Comparison of ENCODE assay signal across 8 cellular contexts in the genomic region with DNA sequence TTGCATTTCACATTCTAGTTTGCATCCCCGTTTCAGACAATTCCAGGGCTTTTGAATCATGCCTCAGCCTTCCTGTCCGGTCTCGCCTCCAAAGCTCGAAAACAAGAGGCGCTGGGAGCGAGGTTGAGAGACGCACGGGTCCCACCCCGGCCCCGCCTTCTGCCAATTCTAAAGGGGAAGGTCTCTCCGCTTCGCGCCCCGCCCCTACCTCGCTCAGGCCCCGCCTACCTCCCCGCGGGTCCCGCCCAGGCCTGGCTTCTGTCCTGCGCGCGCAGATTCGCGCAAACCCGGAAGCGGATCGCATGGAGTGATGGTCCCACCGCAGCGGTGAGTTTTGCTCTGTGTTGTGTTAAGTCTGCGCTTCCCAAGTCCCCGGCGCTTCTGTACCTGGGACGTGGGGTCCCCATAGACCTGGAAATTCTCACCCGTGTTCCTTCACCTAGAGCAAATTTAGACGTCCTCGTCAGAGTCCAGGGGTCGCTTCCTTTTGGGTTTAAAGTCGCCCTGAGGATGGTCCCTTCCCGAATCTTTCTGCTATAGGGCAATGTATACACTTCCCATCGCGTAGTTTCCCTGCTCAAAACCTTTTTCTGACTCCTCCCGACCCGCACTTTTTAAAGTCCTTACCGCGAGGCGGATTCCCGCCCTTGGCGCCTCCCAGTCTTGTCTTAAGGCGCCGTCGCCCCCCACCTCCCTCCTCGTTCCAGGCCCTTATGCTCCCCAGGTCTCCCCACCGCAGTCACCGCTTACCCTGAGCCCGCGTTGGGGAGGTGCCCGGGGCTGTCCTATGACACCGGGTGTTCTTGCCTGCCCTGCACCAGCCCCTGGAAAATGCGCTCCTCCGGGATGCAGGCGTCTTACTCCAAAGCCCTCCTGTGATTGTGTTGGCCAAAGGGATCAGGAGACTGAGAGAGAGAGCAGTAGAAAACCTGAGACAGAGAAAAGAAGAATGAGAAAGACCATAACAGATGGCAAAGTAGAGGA. TPM values are rescaled to one million over a fixed set of nuclear protein-coding genes. Genes with fewer than 3 reads are reported as not detected.
DNase-seq lines count a peak whose midpoint lies in the region; ATAC-seq and TF ChIP-seq lines count a peak whose summit lies in the region.

Gene ZNF845 (plus strand): TSS at position 284 of the 984 bp plus-strand sequence. CDS start 7,559 bp downstream, outside the sequence.

- H2AFZ ChIP-seq in GM23338 (peak within 1 kb of the TSS; percentile 98), neural progenitor cell (replicated peaks) (peak within 1 kb of the TSS; percentile 92)

- H3K27me3 ChIP-seq in GM23338 (ENCODE audit: insufficient read depth) (no peaks in the 10 kb centered on the region), RWPE2 (ENCODE audit: insufficient read depth, poor library complexity, severe bottlenecking) (no peaks in the 10 kb centered on the region), neural progenitor cell (no peaks in the 10 kb centered on the region), stomach smooth muscle (ENCODE audit: control insufficient read depth in 1 of 2, insufficient read depth in 2 of 2, low read length in 2 of 2) (no peaks in the 10 kb centered on the region)

- TF ChIP-seq CTCF in GM23338 (conservative IDR thresholded peaks at IDR 0.05; ENCODE audit: low read depth in 2 of 2): no peak
- no peak for TF ChIP-seq CTCF in LNCaP clone FGC (IDR thresholded peaks at IDR 0.05; ENCODE audit: control insufficient read depth, extremely low read depth, insufficient read depth)
- no peak for TF ChIP-seq CTCF in RWPE2 (IDR thresholded peaks at IDR 0.05; ENCODE audit: poor library complexity, severe bottlenecking)
- no peak for TF ChIP-seq CTCF in foreskin fibroblast (IDR thresholded peaks at IDR 0.05; ENCODE audit: low read depth, low read length)
- TF ChIP-seq CTCF in neural progenitor cell (IDR thresholded peaks at IDR 0.05): no peak

- H3K9ac ChIP-seq in neural progenitor cell: peak within 1 kb of the TSS; percentile 56
- peak within 1 kb of the TSS; percentile 73 to 90 for H3K9ac ChIP-seq in stomach smooth muscle (ENCODE audit: low read length in 2 of 2)

- H3K27me3 Mint-ChIP-seq in GM23338 (ENCODE audit: insufficient read depth, low read depth, poor library complexity) (peaks cover 10% of the 10 kb centered on the region), neural progenitor cell (ENCODE audit: insufficient read depth, low read depth) (peaks cover 3% of the 10 kb centered on the region)

- peak within 1 kb of the TSS; percentile 84 for H3K4me3 Mint-ChIP-seq in GM23338
- peak within 1 kb of the TSS; percentile 86 for H3K4me3 Mint-ChIP-seq in neural progenitor cell

- H3K4me1 ChIP-seq in GM23338 (ENCODE audit: insufficient read depth) (peaks cover 4% of the 10 kb centered on the region; the same call in 1 of the 2 replicates), RWPE2 (ENCODE audit: insufficient read depth, poor library complexity, severe bottlenecking) (no peaks in the 10 kb centered on the region), neural progenitor cell (no peaks in the 10 kb centered on the region), stomach smooth muscle (ENCODE audit: control insufficient read depth, insufficient read depth, low read length) (peaks cover 6% of the 10 kb centered on the region)

- H4K20me1 ChIP-seq in GM23338 (replicated peaks; ENCODE audit: insufficient read depth): no peaks in the 10 kb centered on the region; the same call in 1 of the 2 replicates
- H4K20me1 ChIP-seq in neural progenitor cell (ENCODE audit: low read depth): peaks cover 5% of the 10 kb centered on the region

- H3K27ac Mint-ChIP-seq in GM23338: peak within 1 kb of the TSS; percentile 78
- no peak within 1 kb of the TSS for H3K27ac Mint-ChIP-seq in neural progenitor cell

- H3K9me3 Mint-ChIP-seq in GM23338 (peaks cover 22% of the 10 kb centered on the region), neural progenitor cell (peaks cover 34% of the 10 kb centered on the region)

- no peaks in the 10 kb centered on the region for H3K9me2 ChIP-seq in GM23338 (ENCODE audit: insufficient read depth)

- H3K36me3 ChIP-seq in GM23338 (ENCODE audit: insufficient read depth) (no peaks in the 10 kb centered on the region; the same call in 1 of the 2 replicates), RWPE2 (ENCODE audit: low read depth) (no peaks in the 10 kb centered on the region; the same call in 1 of the 2 replicates), neural progenitor cell (no peaks in the 10 kb centered on the region), stomach smooth muscle (ENCODE audit: control insufficient read depth in 2 of 2, insufficient read depth in 2 of 2, low read length in 2 of 2) (peaks cover 2 to 5% of the 10 kb centered on the region in 2 donors)

- H3K79me2 ChIP-seq in GM23338 (replicated peaks; ENCODE audit: insufficient read depth) (peaks cover 24% of the 10 kb centered on the region), neural progenitor cell (ENCODE audit: low read depth) (peaks cover 34% of the 10 kb centered on the region)

- H3F3A ChIP-seq in GM23338 (replicated peaks; ENCODE audit: low read depth) (no peaks in the 10 kb centered on the region), neural progenitor cell (ENCODE audit: low read depth) (peaks cover 21% of the 10 kb centered on the region)

- H3K27ac ChIP-seq in GM23338 (ENCODE audit: low read depth) (peak within 1 kb of the TSS; percentile 83), RWPE2 (ENCODE audit: poor library complexity, severe bottlenecking) (peak within 1 kb of the TSS; percentile 31), neural progenitor cell (peak within 1 kb of the TSS; percentile 68), stomach smooth muscle (ENCODE audit: low read length) (peak within 1 kb of the TSS; percentile 58)

- peaks cover 4% of the 10 kb centered on the region for H3K4me1 Mint-ChIP-seq in GM23338
- H3K4me1 Mint-ChIP-seq in neural progenitor cell: peaks cover 4% of the 10 kb centered on the region

- H3K9me3 ChIP-seq in RWPE2 (ENCODE audit: severe bottlenecking) (no peaks in the 10 kb centered on the region), neural progenitor cell (ENCODE audit: low read depth) (no peaks in the 10 kb centered on the region), stomach smooth muscle (ENCODE audit: control insufficient read depth in 2 of 2, low read length in 2 of 2) (no peaks in the 10 kb centered on the region)

- peak; percentile 94 for ATAC-seq in GM23338
- ATAC-seq in RWPE2 (ENCODE audit: low read depth): peak; percentile 95

- H3K4me2 ChIP-seq in GM23338 (peak within 1 kb of the TSS; percentile 95), neural progenitor cell (peak within 1 kb of the TSS; percentile 95)

- peak within 1 kb of the TSS; percentile 92 for H3K4me3 ChIP-seq in GM23338
- H3K4me3 ChIP-seq in LNCaP clone FGC (ENCODE audit: low read depth, low read length): peak within 1 kb of the TSS; percentile 99
- H3K4me3 ChIP-seq in RWPE2 (ENCODE audit: severe bottlenecking): peak within 1 kb of the TSS; percentile 56
- peak within 1 kb of the TSS; percentile 89 to 100 for H3K4me3 ChIP-seq in foreskin fibroblast (ENCODE audit: low read depth in 1 of 2, low read length in 2 of 2)
- H3K4me3 ChIP-seq in neural progenitor cell: peak within 1 kb of the TSS; percentile 81
- peak within 1 kb of the TSS; percentile 79 to 94 for H3K4me3 ChIP-seq in stomach smooth muscle (ENCODE audit: low read length in 2 of 2)

- H3K36me3 Mint-ChIP-seq in GM23338 (ENCODE audit: low read depth) (peaks cover 17% of the 10 kb centered on the region), neural progenitor cell (peaks cover 18% of the 10 kb centered on the region)

- DNase-seq in EL (peak; percentile 95), GM23338 (ENCODE audit: low spot score) (peak; percentile 96), LNCaP clone FGC (ENCODE audit: low read depth) (peak; percentile 77), RWPE2 (ENCODE audit: low spot score) (peak; percentile 94), foreskin fibroblast (peak; percentile 92 to 97), neural progenitor cell (ENCODE audit: low spot score) (peak; percentile 97)
- peak; percentile 99 for DNase-seq in activated effector memory CD4-positive, alpha-beta T cell treated with anti-CD3 and anti-CD28 coated beads, Interleukin-2, amount 50 U/mL, for 16 hours

TF ChIP-seq in GM23338, 12 proteins besides CTCF, POLR2A, EP300 and RAD21 (continues in another document):
- TF ChIP-seq, protein P1, sequence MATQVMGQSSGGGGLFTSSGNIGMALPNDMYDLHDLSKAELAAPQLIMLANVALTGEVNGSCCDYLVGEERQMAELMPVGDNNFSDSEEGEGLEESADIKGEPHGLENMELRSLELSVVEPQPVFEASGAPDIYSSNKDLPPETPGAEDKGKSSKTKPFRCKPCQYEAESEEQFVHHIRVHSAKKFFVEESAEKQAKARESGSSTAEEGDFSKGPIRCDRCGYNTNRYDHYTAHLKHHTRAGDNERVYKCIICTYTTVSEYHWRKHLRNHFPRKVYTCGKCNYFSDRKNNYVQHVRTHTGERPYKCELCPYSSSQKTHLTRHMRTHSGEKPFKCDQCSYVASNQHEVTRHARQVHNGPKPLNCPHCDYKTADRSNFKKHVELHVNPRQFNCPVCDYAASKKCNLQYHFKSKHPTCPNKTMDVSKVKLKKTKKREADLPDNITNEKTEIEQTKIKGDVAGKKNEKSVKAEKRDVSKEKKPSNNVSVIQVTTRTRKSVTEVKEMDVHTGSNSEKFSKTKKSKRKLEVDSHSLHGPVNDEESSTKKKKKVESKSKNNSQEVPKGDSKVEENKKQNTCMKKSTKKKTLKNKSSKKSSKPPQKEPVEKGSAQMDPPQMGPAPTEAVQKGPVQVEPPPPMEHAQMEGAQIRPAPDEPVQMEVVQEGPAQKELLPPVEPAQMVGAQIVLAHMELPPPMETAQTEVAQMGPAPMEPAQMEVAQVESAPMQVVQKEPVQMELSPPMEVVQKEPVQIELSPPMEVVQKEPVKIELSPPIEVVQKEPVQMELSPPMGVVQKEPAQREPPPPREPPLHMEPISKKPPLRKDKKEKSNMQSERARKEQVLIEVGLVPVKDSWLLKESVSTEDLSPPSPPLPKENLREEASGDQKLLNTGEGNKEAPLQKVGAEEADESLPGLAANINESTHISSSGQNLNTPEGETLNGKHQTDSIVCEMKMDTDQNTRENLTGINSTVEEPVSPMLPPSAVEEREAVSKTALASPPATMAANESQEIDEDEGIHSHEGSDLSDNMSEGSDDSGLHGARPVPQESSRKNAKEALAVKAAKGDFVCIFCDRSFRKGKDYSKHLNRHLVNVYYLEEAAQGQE (IDR thresholded peaks at IDR 0.05; ENCODE audit: unreplicated experiment): no peak
- TF ChIP-seq EZH2phosphoT487 (IDR thresholded peaks at IDR 0.05; ENCODE audit: unreplicated experiment) (no peak), POLR2AphosphoS5 (IDR thresholded peaks at IDR 0.05; ENCODE audit: low read depth) (peak; percentile 83), STAT1 (IDR thresholded peaks at IDR 0.05; ENCODE audit: unreplicated experiment) (no peak), JUNB (IDR thresholded peaks at IDR 0.05; ENCODE audit: unreplicated experiment) (no peak), ZNF331 (CRISPR knock-in tag; IDR thresholded peaks at IDR 0.05; ENCODE audit: low read depth) (no peak), NANOG (IDR thresholded peaks at IDR 0.05; ENCODE audit: borderline replicate concordance) (no peak)

RNA-seq across cellular contexts. Expression of gene ZNF845, which starts in this region (rescaled TPM):
- total RNA-seq in GM23338 (2014; rRNA removed; shearing (Covaris generic)): 17.0 and 22.1 TPM in 2 replicates
- 4.3 and 5.5 TPM in 2 replicates for polyA plus RNA-seq in GM23338 (2016; fragmentation: Nextera tagmentation; extraction: Ambion mirVana)
- 17.9 and 22.8 TPM in 2 replicates for total RNA-seq in neural progenitor cell (ENCODE audit: low replicate concordance)

Comparison
In these comparisons a context has a peak if more than half of its experiments do, and no peak if none do; other contexts are left out.
1. Peak in every context shown above with its lines: DNase-seq, ATAC-seq, H3K4me3 ChIP-seq and H3K27ac ChIP-seq.
2. H3K27ac ChIP-seq: peak in every context shown above with its lines; median percentile 83 in GM23338; 68 in neural progenitor cell; 58 in stomach smooth muscle; 31 in RWPE2.